In the genomic region with DNA sequence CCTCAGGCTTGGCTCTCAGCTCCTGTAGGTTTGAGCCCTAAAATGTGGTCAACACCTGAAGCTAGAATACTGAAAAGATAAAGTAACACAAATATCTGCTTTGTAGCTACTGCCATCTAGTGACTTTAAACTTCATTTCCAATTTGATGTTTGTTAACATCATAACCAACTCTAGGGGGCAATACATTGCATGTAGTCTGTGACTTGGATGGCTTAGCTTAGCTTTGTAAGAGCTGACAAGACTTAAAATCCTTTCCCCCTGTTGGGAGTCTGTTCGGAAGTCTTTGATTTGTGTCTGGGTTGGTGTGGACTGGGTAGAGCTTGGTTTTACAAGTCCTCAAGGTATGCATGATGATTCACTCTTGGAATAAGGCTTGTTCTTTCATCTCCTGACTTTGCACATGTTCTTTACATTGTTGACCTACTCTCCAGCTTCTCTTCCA, we compare ENCODE assay signal across 1 cellular context.
TF ChIP-seq lines count a peak whose summit lies in the region.

No MANE protein-coding gene starts in this region.

TF ChIP-seq in K562, 482 proteins besides CTCF, POLR2A, EP300 and RAD21 (continued from another document and continues in another):
- TF ChIP-seq EHMT2 (IDR thresholded peaks at IDR 0.05): peak; percentile 66; the same call in 1 of the 2 replicates
- peak; percentile 68; the same call in 1 of the 2 replicates for TF ChIP-seq CC2D1A (IDR thresholded peaks at IDR 0.05)
- peak; percentile 63; the same call in 1 of the 2 replicates for TF ChIP-seq C11orf30 (IDR thresholded peaks at IDR 0.05; ENCODE audit: low read depth)
- TF ChIP-seq CHD2 (IDR thresholded peaks at IDR 0.05; ENCODE audit: low read depth, low read length): no peak
- no peak for TF ChIP-seq TCF3 (CRISPR knock-in tag; IDR thresholded peaks at IDR 0.05)
- TF ChIP-seq JUND (IDR thresholded peaks at IDR 0.05; ENCODE audit: borderline replicate concordance, low read depth, low read length): peak; percentile 52; the same call in 1 of the 2 replicates
- peak; percentile 20; the same call in 1 of the 3 replicates for TF ChIP-seq JUND (tag; IDR thresholded peaks at IDR 0.05; ENCODE audit: borderline replicate concordance, low read depth, low read length)
- no peak for TF ChIP-seq SRSF9 (IDR thresholded peaks at IDR 0.05; ENCODE audit: borderline replicate concordance, low read depth, low read length)
- no peak for TF ChIP-seq ZNF830 (CRISPR knock-in tag; IDR thresholded peaks at IDR 0.05)
- peak in 1 of 2 experiments; percentile 43; a peak in 1 of 4 replicates for TF ChIP-seq RCOR1 (IDR thresholded peaks at IDR 0.05; ENCODE audit: borderline replicate concordance in 1 of 2, low read depth in 2 of 2, low read length in 2 of 2)
- TF ChIP-seq NFE2L1 (tag; IDR thresholded peaks at IDR 0.05; ENCODE audit: borderline replicate concordance, low read depth): no peak
- TF ChIP-seq EZH2 (IDR thresholded peaks at IDR 0.05; ENCODE audit: borderline replicate concordance, low read depth, low read length): peak; percentile 65; the same call in 1 of the 2 replicates
- TF ChIP-seq BHLHE40 (IDR thresholded peaks at IDR 0.05; ENCODE audit: low read length): no peak
- TF ChIP-seq HCFC1 (IDR thresholded peaks at IDR 0.05; ENCODE audit: low read depth, low read length): no peak
- TF ChIP-seq MEIS2 (IDR thresholded peaks at IDR 0.05; ENCODE audit: partially characterized antibody): no peak
- no peak for TF ChIP-seq ZNF165 (CRISPR knock-in tag; IDR thresholded peaks at IDR 0.05; ENCODE audit: borderline replicate concordance)
- TF ChIP-seq, protein P1, sequence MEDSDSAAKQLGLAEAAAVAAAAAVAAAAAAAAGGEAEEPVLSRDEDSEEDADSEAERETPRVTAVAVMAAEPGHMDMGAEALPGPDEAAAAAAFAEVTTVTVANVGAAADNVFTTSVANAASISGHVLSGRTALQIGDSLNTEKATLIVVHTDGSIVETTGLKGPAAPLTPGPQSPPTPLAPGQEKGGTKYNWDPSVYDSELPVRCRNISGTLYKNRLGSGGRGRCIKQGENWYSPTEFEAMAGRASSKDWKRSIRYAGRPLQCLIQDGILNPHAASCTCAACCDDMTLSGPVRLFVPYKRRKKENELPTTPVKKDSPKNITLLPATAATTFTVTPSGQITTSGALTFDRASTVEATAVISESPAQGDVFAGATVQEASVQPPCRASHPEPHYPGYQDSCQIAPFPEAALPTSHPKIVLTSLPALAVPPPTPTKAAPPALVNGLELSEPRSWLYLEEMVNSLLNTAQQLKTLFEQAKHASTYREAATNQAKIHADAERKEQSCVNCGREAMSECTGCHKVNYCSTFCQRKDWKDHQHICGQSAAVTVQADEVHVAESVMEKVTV (CRISPR knock-in tag; IDR thresholded peaks at IDR 0.05): peak; percentile 99
- peak; percentile 21 for TF ChIP-seq ZFP36 (IDR thresholded peaks at IDR 0.05; ENCODE audit: low read depth, low read length, partially characterized antibody)
- peak; percentile 23; the same call in 1 of the 2 replicates for TF ChIP-seq L3MBTL2 (IDR thresholded peaks at IDR 0.05)
- TF ChIP-seq, protein P2, sequence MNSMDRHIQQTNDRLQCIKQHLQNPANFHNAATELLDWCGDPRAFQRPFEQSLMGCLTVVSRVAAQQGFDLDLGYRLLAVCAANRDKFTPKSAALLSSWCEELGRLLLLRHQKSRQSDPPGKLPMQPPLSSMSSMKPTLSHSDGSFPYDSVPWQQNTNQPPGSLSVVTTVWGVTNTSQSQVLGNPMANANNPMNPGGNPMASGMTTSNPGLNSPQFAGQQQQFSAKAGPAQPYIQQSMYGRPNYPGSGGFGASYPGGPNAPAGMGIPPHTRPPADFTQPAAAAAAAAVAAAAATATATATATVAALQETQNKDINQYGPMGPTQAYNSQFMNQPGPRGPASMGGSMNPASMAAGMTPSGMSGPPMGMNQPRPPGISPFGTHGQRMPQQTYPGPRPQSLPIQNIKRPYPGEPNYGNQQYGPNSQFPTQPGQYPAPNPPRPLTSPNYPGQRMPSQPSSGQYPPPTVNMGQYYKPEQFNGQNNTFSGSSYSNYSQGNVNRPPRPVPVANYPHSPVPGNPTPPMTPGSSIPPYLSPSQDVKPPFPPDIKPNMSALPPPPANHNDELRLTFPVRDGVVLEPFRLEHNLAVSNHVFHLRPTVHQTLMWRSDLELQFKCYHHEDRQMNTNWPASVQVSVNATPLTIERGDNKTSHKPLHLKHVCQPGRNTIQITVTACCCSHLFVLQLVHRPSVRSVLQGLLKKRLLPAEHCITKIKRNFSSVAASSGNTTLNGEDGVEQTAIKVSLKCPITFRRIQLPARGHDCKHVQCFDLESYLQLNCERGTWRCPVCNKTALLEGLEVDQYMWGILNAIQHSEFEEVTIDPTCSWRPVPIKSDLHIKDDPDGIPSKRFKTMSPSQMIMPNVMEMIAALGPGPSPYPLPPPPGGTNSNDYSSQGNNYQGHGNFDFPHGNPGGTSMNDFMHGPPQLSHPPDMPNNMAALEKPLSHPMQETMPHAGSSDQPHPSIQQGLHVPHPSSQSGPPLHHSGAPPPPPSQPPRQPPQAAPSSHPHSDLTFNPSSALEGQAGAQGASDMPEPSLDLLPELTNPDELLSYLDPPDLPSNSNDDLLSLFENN (IDR thresholded peaks at IDR 0.05; ENCODE audit: low read depth in 2 of 2, low read length in 2 of 2): 0 out of 4 replicates have a peak, but pooled peaks of 1 of the 2 experiments have one; percentile 16
- TF ChIP-seq SREBF2 (CRISPR knock-in tag; IDR thresholded peaks at IDR 0.05): no peak
- TF ChIP-seq, protein P3, sequence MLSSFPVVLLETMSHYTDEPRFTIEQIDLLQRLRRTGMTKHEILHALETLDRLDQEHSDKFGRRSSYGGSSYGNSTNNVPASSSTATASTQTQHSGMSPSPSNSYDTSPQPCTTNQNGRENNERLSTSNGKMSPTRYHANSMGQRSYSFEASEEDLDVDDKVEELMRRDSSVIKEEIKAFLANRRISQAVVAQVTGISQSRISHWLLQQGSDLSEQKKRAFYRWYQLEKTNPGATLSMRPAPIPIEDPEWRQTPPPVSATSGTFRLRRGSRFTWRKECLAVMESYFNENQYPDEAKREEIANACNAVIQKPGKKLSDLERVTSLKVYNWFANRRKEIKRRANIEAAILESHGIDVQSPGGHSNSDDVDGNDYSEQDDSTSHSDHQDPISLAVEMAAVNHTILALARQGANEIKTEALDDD (IDR thresholded peaks at IDR 0.05): peak; percentile 58
- TF ChIP-seq CTBP1 (IDR thresholded peaks at IDR 0.05; ENCODE audit: borderline replicate concordance): 0 out of 2 replicates have a peak, but pooled peaks have one; percentile 19
- no peak for TF ChIP-seq POU5F1 (IDR thresholded peaks at IDR 0.05; ENCODE audit: borderline replicate concordance, low read depth, low read length, partially characterized antibody)
- TF ChIP-seq, protein P4, sequence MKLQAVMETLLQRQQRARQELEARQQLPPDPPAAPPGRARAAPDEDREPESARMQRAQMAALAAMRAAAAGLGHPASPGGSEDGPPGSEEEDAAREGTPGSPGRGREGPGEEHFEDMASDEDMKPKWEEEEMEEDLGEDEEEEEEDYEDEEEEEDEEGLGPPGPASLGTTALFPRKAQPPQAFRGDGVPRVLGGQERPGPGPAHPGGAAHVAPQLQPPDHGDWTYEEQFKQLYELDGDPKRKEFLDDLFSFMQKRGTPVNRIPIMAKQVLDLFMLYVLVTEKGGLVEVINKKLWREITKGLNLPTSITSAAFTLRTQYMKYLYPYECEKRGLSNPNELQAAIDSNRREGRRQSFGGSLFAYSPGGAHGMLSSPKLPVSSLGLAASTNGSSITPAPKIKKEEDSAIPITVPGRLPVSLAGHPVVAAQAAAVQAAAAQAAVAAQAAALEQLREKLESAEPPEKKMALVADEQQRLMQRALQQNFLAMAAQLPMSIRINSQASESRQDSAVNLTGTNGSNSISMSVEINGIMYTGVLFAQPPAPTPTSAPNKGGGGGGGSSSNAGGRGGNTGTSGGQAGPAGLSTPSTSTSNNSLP (IDR thresholded peaks at IDR 0.05; ENCODE audit: borderline replicate concordance, low read depth, low read length): peak; percentile 74; the same call in 1 of the 2 replicates
- TF ChIP-seq ZNF146 (CRISPR knock-in tag; IDR thresholded peaks at IDR 0.05; ENCODE audit: unreplicated experiment): no peak
- peak; percentile 73 for TF ChIP-seq ZNF316 (IDR thresholded peaks at IDR 0.05)
- TF ChIP-seq, protein P5, sequence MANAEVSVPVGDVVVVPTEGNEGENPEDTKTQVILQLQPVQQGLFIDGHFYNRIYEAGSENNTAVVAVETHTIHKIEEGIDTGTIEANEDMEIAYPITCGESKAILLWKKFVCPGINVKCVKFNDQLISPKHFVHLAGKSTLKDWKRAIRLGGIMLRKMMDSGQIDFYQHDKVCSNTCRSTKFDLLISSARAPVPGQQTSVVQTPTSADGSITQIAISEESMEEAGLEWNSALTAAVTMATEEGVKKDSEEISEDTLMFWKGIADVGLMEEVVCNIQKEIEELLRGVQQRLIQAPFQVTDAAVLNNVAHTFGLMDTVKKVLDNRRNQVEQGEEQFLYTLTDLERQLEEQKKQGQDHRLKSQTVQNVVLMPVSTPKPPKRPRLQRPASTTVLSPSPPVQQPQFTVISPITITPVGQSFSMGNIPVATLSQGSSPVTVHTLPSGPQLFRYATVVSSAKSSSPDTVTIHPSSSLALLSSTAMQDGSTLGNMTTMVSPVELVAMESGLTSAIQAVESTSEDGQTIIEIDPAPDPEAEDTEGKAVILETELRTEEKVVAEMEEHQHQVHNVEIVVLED (CRISPR knock-in tag; IDR thresholded peaks at IDR 0.05): peak; percentile 29; the same call in 1 of the 2 replicates
- TF ChIP-seq, protein P6, sequence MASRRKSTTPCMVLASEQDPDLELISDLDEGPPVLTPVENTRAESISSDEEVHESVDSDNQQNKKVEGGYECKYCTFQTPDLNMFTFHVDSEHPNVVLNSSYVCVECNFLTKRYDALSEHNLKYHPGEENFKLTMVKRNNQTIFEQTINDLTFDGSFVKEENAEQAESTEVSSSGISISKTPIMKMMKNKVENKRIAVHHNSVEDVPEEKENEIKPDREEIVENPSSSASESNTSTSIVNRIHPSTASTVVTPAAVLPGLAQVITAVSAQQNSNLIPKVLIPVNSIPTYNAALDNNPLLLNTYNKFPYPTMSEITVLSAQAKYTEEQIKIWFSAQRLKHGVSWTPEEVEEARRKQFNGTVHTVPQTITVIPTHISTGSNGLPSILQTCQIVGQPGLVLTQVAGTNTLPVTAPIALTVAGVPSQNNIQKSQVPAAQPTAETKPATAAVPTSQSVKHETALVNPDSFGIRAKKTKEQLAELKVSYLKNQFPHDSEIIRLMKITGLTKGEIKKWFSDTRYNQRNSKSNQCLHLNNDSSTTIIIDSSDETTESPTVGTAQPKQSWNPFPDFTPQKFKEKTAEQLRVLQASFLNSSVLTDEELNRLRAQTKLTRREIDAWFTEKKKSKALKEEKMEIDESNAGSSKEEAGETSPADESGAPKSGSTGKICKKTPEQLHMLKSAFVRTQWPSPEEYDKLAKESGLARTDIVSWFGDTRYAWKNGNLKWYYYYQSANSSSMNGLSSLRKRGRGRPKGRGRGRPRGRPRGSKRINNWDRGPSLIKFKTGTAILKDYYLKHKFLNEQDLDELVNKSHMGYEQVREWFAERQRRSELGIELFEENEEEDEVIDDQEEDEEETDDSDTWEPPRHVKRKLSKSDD (conservative IDR thresholded peaks at IDR 0.05; ENCODE audit: low read length): no peak
- TF ChIP-seq, protein P7, sequence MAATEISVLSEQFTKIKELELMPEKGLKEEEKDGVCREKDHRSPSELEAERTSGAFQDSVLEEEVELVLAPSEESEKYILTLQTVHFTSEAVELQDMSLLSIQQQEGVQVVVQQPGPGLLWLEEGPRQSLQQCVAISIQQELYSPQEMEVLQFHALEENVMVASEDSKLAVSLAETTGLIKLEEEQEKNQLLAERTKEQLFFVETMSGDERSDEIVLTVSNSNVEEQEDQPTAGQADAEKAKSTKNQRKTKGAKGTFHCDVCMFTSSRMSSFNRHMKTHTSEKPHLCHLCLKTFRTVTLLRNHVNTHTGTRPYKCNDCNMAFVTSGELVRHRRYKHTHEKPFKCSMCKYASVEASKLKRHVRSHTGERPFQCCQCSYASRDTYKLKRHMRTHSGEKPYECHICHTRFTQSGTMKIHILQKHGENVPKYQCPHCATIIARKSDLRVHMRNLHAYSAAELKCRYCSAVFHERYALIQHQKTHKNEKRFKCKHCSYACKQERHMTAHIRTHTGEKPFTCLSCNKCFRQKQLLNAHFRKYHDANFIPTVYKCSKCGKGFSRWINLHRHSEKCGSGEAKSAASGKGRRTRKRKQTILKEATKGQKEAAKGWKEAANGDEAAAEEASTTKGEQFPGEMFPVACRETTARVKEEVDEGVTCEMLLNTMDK (IDR thresholded peaks at IDR 0.05; ENCODE audit: borderline replicate concordance, insufficient read depth, low read depth, low read length, poor library complexity, severe bottlenecking): peak; percentile 24
- no peak for TF ChIP-seq ZZZ3 (IDR thresholded peaks at IDR 0.05)
- peak; percentile 52 for TF ChIP-seq CREM (IDR thresholded peaks at IDR 0.05; ENCODE audit: low read depth)
- no peak for TF ChIP-seq ZC3H11A (IDR thresholded peaks at IDR 0.05; ENCODE audit: low read depth, low read length)
- 0 out of 2 replicates have a peak, but pooled peaks have one; percentile 48 for TF ChIP-seq NBN (IDR thresholded peaks at IDR 0.05; ENCODE audit: low read depth)
- TF ChIP-seq ZSCAN32 (CRISPR knock-in tag; IDR thresholded peaks at IDR 0.05): no peak
- TF ChIP-seq, protein P8, sequence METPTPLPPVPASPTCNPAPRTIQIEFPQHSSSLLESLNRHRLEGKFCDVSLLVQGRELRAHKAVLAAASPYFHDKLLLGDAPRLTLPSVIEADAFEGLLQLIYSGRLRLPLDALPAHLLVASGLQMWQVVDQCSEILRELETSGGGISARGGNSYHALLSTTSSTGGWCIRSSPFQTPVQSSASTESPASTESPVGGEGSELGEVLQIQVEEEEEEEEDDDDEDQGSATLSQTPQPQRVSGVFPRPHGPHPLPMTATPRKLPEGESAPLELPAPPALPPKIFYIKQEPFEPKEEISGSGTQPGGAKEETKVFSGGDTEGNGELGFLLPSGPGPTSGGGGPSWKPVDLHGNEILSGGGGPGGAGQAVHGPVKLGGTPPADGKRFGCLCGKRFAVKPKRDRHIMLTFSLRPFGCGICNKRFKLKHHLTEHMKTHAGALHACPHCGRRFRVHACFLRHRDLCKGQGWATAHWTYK (CRISPR knock-in tag; IDR thresholded peaks at IDR 0.05): no peak
- TF ChIP-seq SP1 (CRISPR knock-in tag; IDR thresholded peaks at IDR 0.05): peak; percentile 30; the same call in 1 of the 2 replicates
- TF ChIP-seq, protein P9, sequence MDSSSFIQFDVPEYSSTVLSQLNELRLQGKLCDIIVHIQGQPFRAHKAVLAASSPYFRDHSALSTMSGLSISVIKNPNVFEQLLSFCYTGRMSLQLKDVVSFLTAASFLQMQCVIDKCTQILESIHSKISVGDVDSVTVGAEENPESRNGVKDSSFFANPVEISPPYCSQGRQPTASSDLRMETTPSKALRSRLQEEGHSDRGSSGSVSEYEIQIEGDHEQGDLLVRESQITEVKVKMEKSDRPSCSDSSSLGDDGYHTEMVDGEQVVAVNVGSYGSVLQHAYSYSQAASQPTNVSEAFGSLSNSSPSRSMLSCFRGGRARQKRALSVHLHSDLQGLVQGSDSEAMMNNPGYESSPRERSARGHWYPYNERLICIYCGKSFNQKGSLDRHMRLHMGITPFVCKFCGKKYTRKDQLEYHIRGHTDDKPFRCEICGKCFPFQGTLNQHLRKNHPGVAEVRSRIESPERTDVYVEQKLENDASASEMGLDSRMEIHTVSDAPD (CRISPR knock-in tag; IDR thresholded peaks at IDR 0.05): no peak
- no peak for TF ChIP-seq SMAD3 (CRISPR knock-in tag; conservative IDR thresholded peaks at IDR 0.05)
- no peak for TF ChIP-seq SRSF3 (IDR thresholded peaks at IDR 0.05; ENCODE audit: insufficient read depth, low read length)
- TF ChIP-seq TEAD4 (IDR thresholded peaks at IDR 0.05; ENCODE audit: low read length): peak; percentile 32; the same call in 1 of the 2 replicates
- no peak for TF ChIP-seq TEAD4 (CRISPR knock-in tag; IDR thresholded peaks at IDR 0.05; ENCODE audit: borderline replicate concordance)
- no peak for TF ChIP-seq ELF4 (CRISPR knock-in tag; IDR thresholded peaks at IDR 0.05)
- TF ChIP-seq NR2C2 (CRISPR knock-in tag; IDR thresholded peaks at IDR 0.05): no peak
- TF ChIP-seq NR2C2 (tag; IDR thresholded peaks at IDR 0.05): no peak
- TF ChIP-seq SMC3 (conservative IDR thresholded peaks at IDR 0.05; ENCODE audit: insufficient read depth, low read depth, low read length): peak; percentile 90
